In the genomic region with DNA sequence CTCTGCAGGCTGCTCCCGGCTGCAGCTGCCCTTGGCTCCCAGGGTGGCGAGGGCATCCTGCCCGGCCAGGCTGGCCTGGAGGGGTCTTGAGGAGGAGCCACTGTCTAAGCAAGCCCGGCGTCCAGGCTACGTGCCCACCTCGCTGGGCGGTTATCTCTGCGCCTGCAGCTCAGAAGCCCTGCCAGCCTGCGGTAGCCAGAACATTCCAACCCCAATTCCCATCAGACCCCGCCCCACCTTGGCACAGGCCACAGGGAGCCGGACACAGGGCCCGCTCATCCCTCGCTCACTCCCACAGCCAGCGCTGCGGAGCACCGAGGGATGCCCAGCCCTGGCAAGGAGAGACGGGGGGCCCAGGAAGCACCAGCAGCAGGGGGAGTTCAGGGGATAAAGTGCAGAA, we compare ENCODE assay signal across 31 cellular contexts.
"Had no signal": no experiment of that assay in that cellular context is flagged by ENCODE, and none has a peak within 500 bp of the region (broad histone marks: within the 10 kb centered on the region; RNA-seq: fewer than 3 reads in every experiment).

No MANE protein-coding gene starts in this region.

- DNase-seq: activated B cell treated with CpG ODN at 0.5 μM for 24 hours; activated CD4-positive, alpha-beta memory T cell treated with anti-CD3 and anti-CD28 coated beads for 36 hours; activated CD4-positive, alpha-beta T cell treated with anti-CD3 and anti-CD28 coated beads for 4 hours; activated CD4-positive, alpha-beta T cell treated with anti-CD3 and anti-CD28 coated beads, Interleukin-2, amount 50 U/mL, for 1 hour; activated CD4-positive, CD25-positive, alpha-beta regulatory T cell treated with anti-CD3 and anti-CD28 coated beads, Interleukin-2, amount 50 U/mL, for 72 hours; activated CD8-positive, alpha-beta memory T cell treated with anti-CD3 and anti-CD28 coated beads, Interleukin-2, amount 50 U/mL, for 4 hours; activated gamma-delta T cell treated with Interleukin-2 at 50 U/mL for 16 hours; activated naive CD4-positive, alpha-beta T cell treated with anti-CD3 and anti-CD28 coated beads for 36 hours; activated naive CD8-positive, alpha-beta T cell treated with anti-CD3 and anti-CD28 coated beads, Interleukin-2, amount 50 U/mL, for 24 hours; activated T-cell treated with anti-CD3 and anti-CD28 coated beads for 4 hours; activated T-cell treated with anti-CD3 and anti-CD28 coated beads, Interleukin-2, amount 50 U/mL, for 4 hours; anterior cingulate cortex; brain microvascular endothelial cell; central memory CD4-positive, alpha-beta T cell; Karpas-422; KBM-7; MM.1S; MV-4-11; NCI-H1092; NCI-H1436 treated with DMSO at 0.1 percent for 48 hours; NCI-H2029; NCI-H510A; NCI-H526 treated with DMSO at 0.1 percent for 48 hours; NCI-H774; SIG-M5; T-helper 1 cell; T-helper 2 cell; T-helper 9 cell had no signal

- ATAC-seq: activated naive CD4-positive, alpha-beta T cell treated with anti-CD3 and anti-CD28 coated beads, Interleukin-2, amount 50 U/mL, for 72 hours; activated naive CD8-positive, alpha-beta T cell treated with anti-CD3 and anti-CD28 coated beads, Interleukin-2, amount 50 U/mL, for 24 hours; activated T-cell treated with anti-CD3 and anti-CD28 coated beads, Interleukin-2, amount 50 U/mL, for 4 hours; Panc1; SK-N-SH treated with all-trans-retinoic acid at 6 μM for 48 hours had no signal
